25 cellular contexts compared by ENCODE assay signal in the genomic region with DNA sequence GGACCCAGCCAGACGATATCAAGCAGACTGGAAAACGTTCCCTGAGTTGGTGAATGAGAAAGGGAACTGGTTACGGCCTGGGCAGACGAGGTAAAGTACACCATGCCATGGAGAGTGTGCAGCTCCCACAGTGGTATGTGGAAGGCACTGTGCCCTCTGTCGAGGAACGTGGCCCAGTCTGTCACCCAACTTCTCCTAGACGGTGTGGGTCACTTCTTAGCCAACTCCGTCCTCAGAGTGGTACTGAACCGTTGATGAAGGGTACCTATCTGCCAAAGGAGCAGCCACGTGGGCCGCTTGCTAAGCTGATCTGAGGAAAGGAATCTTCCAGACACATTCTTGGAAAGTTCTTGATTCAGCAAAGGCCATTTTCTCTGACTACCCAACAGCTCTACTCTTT.
"Had no signal": no experiment of that assay in that cellular context is flagged by ENCODE, and none has a peak within 500 bp of the region (broad histone marks: within the 10 kb centered on the region; RNA-seq: fewer than 3 reads in every experiment).

No MANE protein-coding gene starts in this region.

- H3K9me3 ChIP-seq: left lung, lower lobe of right lung, pancreas, prostate gland, sigmoid colon, spleen, suprapubic skin, thoracic aorta, tibial nerve, upper lobe of left lung, vagina had no signal

- H3K36me3 ChIP-seq: left lung, lower lobe of right lung, pancreas, prostate gland, sigmoid colon, spleen, suprapubic skin, thoracic aorta, tibial nerve, upper lobe of left lung, vagina had no signal

- H3K27ac ChIP-seq: left lung, lower lobe of right lung, pancreas, prostate gland, sigmoid colon, spleen, suprapubic skin, thoracic aorta, tibial nerve, upper lobe of left lung, vagina had no signal

- ATAC-seq: left colon; left lung; lower lobe of right lung; naive thymus-derived CD8-positive, alpha-beta T cell; pancreas; right cardiac atrium; stimulated activated effector memory CD8-positive, alpha-beta T cell treated with anti-CD3 and anti-CD28 coated beads, Interleukin-12 subunit alpha, Interleukin-12 subunit beta, amount 100 ng/mL, for 72 hours had no signal

- DNase-seq: hippocampal formation; kidney; left colon; left lung; lower lobe of right lung; mammary epithelial cell; mesenchymal stem cell; naive thymus-derived CD8-positive, alpha-beta T cell; nucleus accumbens; pancreas; posterior cingulate gyrus; retina; right cardiac atrium; sigmoid colon; small intestine; spleen; stimulated activated CD4-positive, alpha-beta T cell treated with anti-CD3 and anti-CD28 coated beads, Interleukin-4, amount 100 ng/mL, for 24 hours; stimulated activated naive CD4-positive, alpha-beta T cell; upper lobe of left lung had no signal

- H3K4me3 ChIP-seq: left lung, lower lobe of right lung, pancreas, prostate gland, sigmoid colon, spleen, suprapubic skin, thoracic aorta, tibial nerve, upper lobe of left lung, vagina had no signal

- FAIRE-seq: kidney, pancreas, small intestine had no signal

- H3K27me3 ChIP-seq: left lung, pancreas, sigmoid colon, spleen, suprapubic skin, tibial nerve, upper lobe of left lung, vagina had no signal
